Comparison of ENCODE assay signal across 8 cellular contexts in genomic region chr9:129413537-129414376, GRCh38.
DNase-seq lines count a peak whose midpoint lies in the region; ATAC-seq, FAIRE-seq and TF ChIP-seq lines count a peak whose summit lies in the region.

No MANE protein-coding gene starts in this region.

- peak overlapping the region; percentile 98 for H4K8ac ChIP-seq in trophoblast cell (ENCODE audit: low read depth, low read length)

- peak overlapping the region; percentile 99 for H2BK5ac ChIP-seq in trophoblast cell (ENCODE audit: low read depth, low read length, poor library complexity)

- H3K4me1 ChIP-seq in heart left ventricle (peaks cover 4 to 56% (median 32%) of the 10 kb centered on the region in 12 donors), trophoblast cell (ENCODE audit: control insufficient read depth in 1 of 2, insufficient read depth in 2 of 2, low read length in 2 of 2) (peaks cover 39 to 40% of the 10 kb centered on the region in 2 experiments), tibial nerve (peaks cover 0 to 37% (median 26%) of the 10 kb centered on the region in 4 donors)

- H3K27ac ChIP-seq in adipose tissue (ENCODE audit: low read depth, low read length) (peak overlapping the region; percentile 96), heart left ventricle (peak overlapping the region; percentile 94 to 100 (median 100)), trophoblast cell (ENCODE audit: low read depth, low read length) (peak overlapping the region; percentile 100), tibial nerve (peak overlapping the region; percentile 95 to 100 (median 97))

- H4K91ac ChIP-seq in trophoblast cell (ENCODE audit: low read depth, low read length) = peak overlapping the region; percentile 100

- H2AFZ ChIP-seq in trophoblast cell (ENCODE audit: insufficient read depth, low read length, poor library complexity) = peak overlapping the region; percentile 89

- H3K9me3 ChIP-seq in heart left ventricle = no peaks in the 10 kb centered on the region
- H3K9me3 ChIP-seq in trophoblast cell (ENCODE audit: insufficient read depth, low read depth, low read length) = peaks cover 6% of the 10 kb centered on the region
- no peaks in the 10 kb centered on the region for H3K9me3 ChIP-seq in tibial nerve

- H3K9ac ChIP-seq in trophoblast cell (ENCODE audit: low read length) = peak overlapping the region; percentile 63

- DNase-seq in GM12891 (ENCODE audit: insufficient read length, low spot score) (peak; percentile 98), NCI-H1436 treated with DMSO at 0.1 percent for 48 hours (lab: John Stamatoyannopoulos, UW) (peak; percentile 72), SW480 (ENCODE audit: low spot score) (peak; percentile 96), heart left ventricle (peak; percentile 99 to 100 (median 99)), trophoblast cell (peak; percentile 94 to 98), tibial nerve (ENCODE audit: low spot score in 2 of 2) (peak; percentile 100)

- H2AK5ac ChIP-seq in trophoblast cell (ENCODE audit: low read length) = peak overlapping the region; percentile 100

- peaks cover 40% of the 10 kb centered on the region for H3K79me1 ChIP-seq in trophoblast cell (ENCODE audit: low read length)

- peak overlapping the region; percentile 99 for H3K14ac ChIP-seq in trophoblast cell (ENCODE audit: low read length)

- peak overlapping the region; percentile 99 for H3K4ac ChIP-seq in trophoblast cell (ENCODE audit: low read depth, low read length)

- H3K36me3 ChIP-seq in heart left ventricle (no peaks in the 10 kb centered on the region), trophoblast cell (ENCODE audit: control insufficient read depth in 1 of 2, insufficient read depth in 2 of 2, low read length in 2 of 2) (no peaks in the 10 kb centered on the region), tibial nerve (no peaks in the 10 kb centered on the region)

- peak; percentile 47; the same call in 1 of the 2 replicates for TF ChIP-seq POLR2A in GM12891 (IDR thresholded peaks at IDR 0.05; ENCODE audit: low read depth, low read length)
- peak; percentile 41 to 85 for TF ChIP-seq POLR2A in heart left ventricle (IDR thresholded peaks at IDR 0.05)
- TF ChIP-seq POLR2A in tibial nerve (IDR thresholded peaks at IDR 0.05) = peak; percentile 98 to 100

- peak overlapping the region; percentile 100 for H4K12ac ChIP-seq in trophoblast cell (ENCODE audit: low read depth, low read length)

- H3K27me3 ChIP-seq in heart left ventricle = no peaks in the 10 kb centered on the region
- H3K27me3 ChIP-seq in trophoblast cell (ENCODE audit: insufficient read depth, low read length) = no peaks in the 10 kb centered on the region
- H3K27me3 ChIP-seq in tibial nerve = no peaks in the 10 kb centered on the region

- H3K23ac ChIP-seq in trophoblast cell (ENCODE audit: low read length) = no peak overlapping the region

- ATAC-seq in HG02840 (IDR thresholded peaks at IDR 0.05; ENCODE audit: low FRiP score, unreplicated experiment) = peak; percentile 90
- ATAC-seq in heart left ventricle = peak; percentile 57 to 87 (median 86)

- peak in 1 of 12 donors; percentile 13 for TF ChIP-seq CTCF in heart left ventricle (IDR thresholded peaks at IDR 0.05)
- peak in 2 of 5 experiments; percentile 20 to 57 for TF ChIP-seq CTCF in tibial nerve (IDR thresholded peaks at IDR 0.05)

- TF ChIP-seq EP300 in tibial nerve (IDR thresholded peaks at IDR 0.05) = peak; percentile 73 to 95

- H3K18ac ChIP-seq in trophoblast cell (ENCODE audit: low read length) = peak overlapping the region; percentile 100

- WGBS in adipose tissue, 3 donors = 1% methylated on average over 45 to 84 of the region's 84 CpGs
- WGBS in heart left ventricle, 4 donors = 1 to 3% (median 2%) methylated on average over 21 to 84 of the region's 84 CpGs
- WGBS in trophoblast cell (ENCODE audit: extremely low coverage, insufficient coverage, insufficient read length) = no CpG with 5 or more reads among the region's 84 CpGs
- 0 to 1% methylated on average over 11 to 29 of the region's 84 CpGs for WGBS in tibial nerve, 2 donors

- H3K4me3 ChIP-seq in heart left ventricle = peak overlapping the region; percentile 28 to 71 (median 58)
- H3K4me3 ChIP-seq in trophoblast cell (ENCODE audit: low read depth, low read length) = peak overlapping the region; percentile 44
- H3K4me3 ChIP-seq in tibial nerve = peak overlapping the region; percentile 50 to 84 (median 62)

- H3K4me2 ChIP-seq in trophoblast cell (ENCODE audit: low read length) = peak overlapping the region; percentile 64

- peak; percentile 99 for FAIRE-seq in GM12891 (lab: Jason Lieb, UNC)

- H2BK12ac ChIP-seq in trophoblast cell (ENCODE audit: low read length) = peak overlapping the region; percentile 78

- H2BK120ac ChIP-seq in trophoblast cell (ENCODE audit: insufficient read depth, low read length, poor library complexity) = peak overlapping the region; percentile 100

- intact Hi-C loops in heart left ventricle (cut with DNase I) = loop anchor here in 7 of 10 donors (1.0 to 10.0 kb wide), 23 partner anchors 31 to 273 kb away; partner anchors contain the start of gene IER5L (in 5 of the 7)

- peaks cover 8% of the 10 kb centered on the region for H3K79me2 ChIP-seq in trophoblast cell (ENCODE audit: control insufficient read depth, insufficient read depth, low read length, poor library complexity)

TF ChIP-seq in GM12891, 5 proteins besides CTCF, POLR2A, EP300 and RAD21:
- TF ChIP-seq POU2F2 (IDR thresholded peaks at IDR 0.05; ENCODE audit: low read depth, low read length) = peak; percentile 45; the same call in 1 of the 2 replicates
- TF ChIP-seq POLR2AphosphoS5 (IDR thresholded peaks at IDR 0.05; ENCODE audit: low read depth, low read length) = peak; percentile 53; the same call in 1 of the 2 replicates
- TF ChIP-seq SPI1 (IDR thresholded peaks at IDR 0.05; ENCODE audit: low read depth, low read length) = peak; percentile 77
- peak; percentile 41; the same call in 1 of the 2 replicates for TF ChIP-seq TAF1 (IDR thresholded peaks at IDR 0.05; ENCODE audit: low read depth, low read length)
- TF ChIP-seq PAX5 (IDR thresholded peaks at IDR 0.05; ENCODE audit: insufficient read depth, low read length, severe bottlenecking) = no peak
TF ChIP-seq in GM12891: peak in this region for 4.

Comparison
In these comparisons a context has a peak if more than half of its experiments do, and no peak if none do; other contexts are left out.
1. Peak in every context shown above with its lines: DNase-seq, ATAC-seq, H3K4me3 ChIP-seq and H3K27ac ChIP-seq.
2. POLR2A ChIP-seq: peak in every context shown above with its lines; median percentile 99 in tibial nerve; 63 in heart left ventricle; 47 in GM12891.